ENCODE assay signal across 16 cellular contexts in genomic region chr4:169243808-169244207, GRCh38. TPM values are rescaled to one million over a fixed set of nuclear protein-coding genes. Genes with fewer than 3 reads are reported as not detected.
DNase-seq lines count a peak whose midpoint lies in the region; ATAC-seq, FAIRE-seq and TF ChIP-seq lines count a peak whose summit lies in the region.
"Had no signal": no experiment of that assay in that cellular context is flagged by ENCODE, and none has a peak within 500 bp of the region (broad histone marks: within the 10 kb centered on the region; RNA-seq: fewer than 3 reads in every experiment).

No MANE protein-coding gene starts in this region.

- no peaks in the 10 kb centered on the region for H3K36me3 ChIP-seq in thyroid gland
- H3K36me3 ChIP-seq: tibial nerve had no signal

- peaks cover 42 to 71% of the 10 kb centered on the region in 2 donors for H3K4me1 ChIP-seq in thyroid gland

- no peaks in the 10 kb centered on the region for H3K9me3 ChIP-seq in thyroid gland
- H3K9me3 ChIP-seq: psoas muscle, tibial nerve had no signal

- no peaks in the 10 kb centered on the region for H3K27me3 ChIP-seq in thyroid gland
- H3K27me3 ChIP-seq: tibial nerve had no signal

- H3K4me3 ChIP-seq in thyroid gland (replicated peaks in 1 of 3): no peak overlapping the region
- H3K4me3 ChIP-seq: psoas muscle, tibial nerve had no signal

- DNase-seq in DMS 273 (lab: John Stamatoyannopoulos, UW; ENCODE audit: unreplicated experiment) (peak; percentile 18), DMS 273 treated with DMSO at 0.1 percent for 48 hours (lab: John Stamatoyannopoulos, UW) (no peak), T47D (ENCODE audit: low read depth in 1 of 2, low spot score in 1 of 2) (peak; percentile 10 to 54), thyroid gland (no peak), foreskin melanocyte (no peak)
- DNase-seq: activated effector memory CD4-positive, alpha-beta T cell treated with Interleukin-2 at 50 U/mL for 16 hours; effector CD4-positive, alpha-beta T cell; kidney; psoas muscle; Right ventricle myocardium superior had no signal

- peak overlapping the region; percentile 5 to 26 (median 24) for H3K27ac ChIP-seq in thyroid gland
- H3K27ac ChIP-seq: 22Rv1, KMS-11, psoas muscle, tibial nerve had no signal

- no peak for TF ChIP-seq CTCF in thyroid gland (IDR thresholded peaks at IDR 0.05)

- no peak for ATAC-seq in GM19463 (IDR thresholded peaks at IDR 0.05; ENCODE audit: unreplicated experiment)
- no peak for ATAC-seq in HG03045 (IDR thresholded peaks at IDR 0.05; ENCODE audit: unreplicated experiment)
- ATAC-seq: psoas muscle had no signal

- peak; percentile 87 for FAIRE-seq in islet of Langerhans (lab: Jason Lieb, UNC)
- FAIRE-seq: kidney had no signal

- TF ChIP-seq POLR2A in thyroid gland (IDR thresholded peaks at IDR 0.05): no peak

- in situ Hi-C loops in T47D (cut with HindIII; ENCODE audit: low pct_unique_long_range_greater_than_20kb, low sequenced_read_pairs): no loop called here

- intact Hi-C loops in thyroid gland (cut with DNase I): no loop called here

RNA-seq across cellular contexts. Expression of gene SH3RF1, which starts 26.9 kb away (rescaled TPM):
- 10 to 100 TPM; 29.0 to 41.7 (median 32.5) TPM for total RNA-seq in thyroid gland

Comparison
In these comparisons a context has a peak if more than half of its experiments do, and no peak if none do; other contexts are left out.
1. DNase-seq: peak in DMS 273 (single experiment) and T47D (2 of 2); none in DMS 273 treated with DMSO at 0.1 percent for 48 hours (single experiment), thyroid gland (0 of 2) and foreskin melanocyte (single experiment).